Comparison of ENCODE assay signal across 12 cellular contexts in the genomic region with DNA sequence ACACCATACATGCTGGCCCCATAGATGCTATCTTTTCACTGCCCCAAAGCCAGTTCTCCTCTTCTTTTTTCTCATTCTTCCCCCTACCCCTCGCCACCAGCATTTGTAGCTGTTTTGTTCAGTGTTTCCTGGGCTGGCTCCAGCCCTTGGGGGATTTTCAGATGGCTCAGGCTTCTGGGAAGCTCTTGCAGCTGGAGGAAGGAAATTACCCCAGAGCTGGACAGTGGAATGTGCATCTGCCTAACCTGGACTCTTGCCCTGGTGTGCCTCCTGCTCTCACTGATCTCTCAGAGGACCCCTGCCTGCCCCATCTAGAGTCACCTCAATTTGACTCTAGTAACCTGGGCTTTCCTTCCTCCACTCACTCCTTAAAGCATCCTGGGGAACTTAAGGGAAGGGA.
"Had no signal": no experiment of that assay in that cellular context is flagged by ENCODE, and none has a peak within 500 bp of the region (broad histone marks: within the 10 kb centered on the region; RNA-seq: fewer than 3 reads in every experiment).

No MANE protein-coding gene starts in this region.

- H3K36me3 ChIP-seq: ascending aorta, colonic mucosa, gastroesophageal sphincter, sigmoid colon, thyroid gland, uterus had no signal

- DNase-seq: activated CD4-positive, alpha-beta T cell treated with anti-CD3 and anti-CD28 coated beads, Interleukin-2, amount 50 U/mL, for 4 hours; activated CD4-positive, CD25-positive, alpha-beta regulatory T cell treated with anti-CD3 and anti-CD28 coated beads, Interleukin-2, amount 50 U/mL, for 72 hours; activated T-cell treated with anti-CD3 and anti-CD28 coated beads, Interleukin-2, amount 50 U/mL, for 1 hour; colonic mucosa; hippocampal formation; mesenchymal stem cell; occipital lobe; sigmoid colon had no signal

- H3K27me3 ChIP-seq: ascending aorta, colonic mucosa, sigmoid colon, thyroid gland, uterus had no signal

- ATAC-seq: gastroesophageal sphincter had no signal

- H3K4me3 ChIP-seq: ascending aorta, colonic mucosa, gastroesophageal sphincter, sigmoid colon, thyroid gland, uterus had no signal

- H3K27ac ChIP-seq: ascending aorta, colonic mucosa, gastroesophageal sphincter, sigmoid colon, thyroid gland, uterus had no signal

- H3K4me1 ChIP-seq: ascending aorta, colonic mucosa, gastroesophageal sphincter, sigmoid colon, uterus had no signal

- H3K9me3 ChIP-seq: ascending aorta, colonic mucosa, gastroesophageal sphincter, sigmoid colon, thyroid gland, uterus had no signal
